ENCODE assay signal across 12 cellular contexts in the genomic region with DNA sequence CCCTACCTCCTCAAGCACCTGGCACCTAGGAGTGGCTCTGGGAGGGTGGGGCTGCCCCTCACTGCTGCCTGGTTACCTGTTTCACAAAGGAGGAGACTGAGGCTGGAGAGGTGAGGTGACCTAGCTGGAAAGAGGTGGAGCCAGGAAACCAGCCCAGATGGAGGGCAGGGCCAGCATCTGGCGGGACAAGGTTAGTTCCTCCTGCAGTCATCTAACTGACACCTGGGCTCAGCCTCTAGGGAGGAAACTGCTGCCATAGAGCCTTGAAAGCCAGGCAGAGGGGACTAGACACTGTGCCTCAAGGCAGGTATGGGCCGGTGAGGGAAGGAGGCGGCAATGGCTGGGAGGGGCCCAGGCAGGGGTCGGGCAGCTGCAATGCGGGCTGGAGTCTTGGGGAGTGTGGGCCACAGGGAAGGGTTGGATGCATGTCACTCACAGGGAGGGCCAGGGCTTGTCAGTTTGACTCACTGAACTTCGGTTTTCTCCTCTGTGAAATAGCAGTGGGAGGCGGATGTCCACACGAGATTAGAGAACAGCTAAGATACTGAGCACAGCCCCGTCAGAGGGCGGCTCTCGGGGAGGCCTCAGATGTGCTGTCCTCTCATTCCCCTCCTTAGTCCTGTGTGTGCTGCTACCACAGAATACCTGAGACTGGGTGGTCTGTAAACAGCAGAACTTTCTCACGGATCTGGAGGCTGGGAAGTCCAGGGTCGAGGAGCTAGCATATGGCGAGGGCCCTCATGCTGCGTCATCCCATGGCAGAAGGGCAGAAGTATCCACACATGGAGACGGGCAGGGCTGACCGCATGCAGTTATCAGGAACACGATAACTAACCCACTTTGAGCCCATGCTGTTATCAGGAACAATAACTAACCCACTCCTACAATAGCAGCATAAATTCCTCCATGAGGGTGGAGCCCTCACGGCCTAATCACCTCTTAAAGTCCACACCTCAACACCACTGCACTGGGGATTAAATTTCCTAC. TPM values are rescaled to one million over a fixed set of nuclear protein-coding genes. Genes with fewer than 3 reads are reported as not detected.
DNase-seq lines count a peak whose midpoint lies in the region; ATAC-seq and TF ChIP-seq lines count a peak whose summit lies in the region.
"Had no signal": no experiment of that assay in that cellular context is flagged by ENCODE, and none has a peak within 500 bp of the region (broad histone marks: within the 10 kb centered on the region; RNA-seq: fewer than 3 reads in every experiment).

No MANE protein-coding gene starts in this region.

- H3K4me1 ChIP-seq in Caco-2 (peaks cover 76% of the 10 kb centered on the region), body of pancreas (peaks cover 33% of the 10 kb centered on the region)

- H3K27me3 ChIP-seq in Caco-2 (replicated peaks; ENCODE audit: control insufficient read depth, insufficient read depth, low read length) (no peaks in the 10 kb centered on the region), body of pancreas (no peaks in the 10 kb centered on the region)
- H3K27me3 ChIP-seq: MG63 had no signal

- peak overlapping the region in 3 of 4 donors; percentile 11 to 51 (median 50) for H3K27ac ChIP-seq in body of pancreas
- H3K27ac ChIP-seq: VCaP had no signal

- ATAC-seq in body of pancreas = no peak
- peak; percentile 80 for ATAC-seq in naive B cell (ENCODE audit: low read depth in 2 of 2)
- ATAC-seq in GM21447 (IDR thresholded peaks at IDR 0.05; ENCODE audit: unreplicated experiment) = no peak

- H3K9me3 Mint-ChIP-seq in Caco-2 (ENCODE audit: unreplicated experiment) (no peaks in the 10 kb centered on the region), naive B cell (no peaks in the 10 kb centered on the region), nephron progenitor cell (no peaks in the 10 kb centered on the region)

- no peaks in the 10 kb centered on the region for H3K9me3 ChIP-seq in Caco-2
- no peaks in the 10 kb centered on the region for H3K9me3 ChIP-seq in body of pancreas
- H3K9me3 ChIP-seq: MG63 had no signal

- peak in 1 of 3 donors; percentile 9 for TF ChIP-seq POLR2A in body of pancreas (IDR thresholded peaks at IDR 0.05)

- H3K4me1 Mint-ChIP-seq in Caco-2 (ENCODE audit: low read depth, unreplicated experiment) = peaks cover 64% of the 10 kb centered on the region
- peaks cover 35 to 58% (median 35%) of the 10 kb centered on the region in 3 donors for H3K4me1 Mint-ChIP-seq in naive B cell
- H3K4me1 Mint-ChIP-seq in nephron progenitor cell = peaks cover 65% of the 10 kb centered on the region

- H3K4me3 Mint-ChIP-seq in Caco-2 (ENCODE audit: unreplicated experiment) (peak overlapping the region; percentile 92), naive B cell (peak overlapping the region in 6 of 8 donors; percentile 7 to 76 (median 59)), nephron progenitor cell (no peak overlapping the region)

- peak overlapping the region; percentile 36 for H3K4me3 ChIP-seq in Caco-2 (ENCODE audit: low read depth, low read length)
- H3K4me3 ChIP-seq in body of pancreas = no peak overlapping the region
- H3K4me3 ChIP-seq: MG63 had no signal

- H3K27ac Mint-ChIP-seq in Caco-2 (ENCODE audit: unreplicated experiment) = peak overlapping the region; percentile 98
- H3K27ac Mint-ChIP-seq in naive B cell = peak overlapping the region in 5 of 6 donors; percentile 20 to 87 (median 43)
- H3K27ac Mint-ChIP-seq in nephron progenitor cell = no peak overlapping the region

- H3K36me3 Mint-ChIP-seq in Caco-2 (ENCODE audit: insufficient read depth, unreplicated experiment) = peaks cover 7% of the 10 kb centered on the region
- no peaks in the 10 kb centered on the region for H3K36me3 Mint-ChIP-seq in naive B cell
- H3K36me3 Mint-ChIP-seq in nephron progenitor cell (ENCODE audit: low read depth) = no peaks in the 10 kb centered on the region

- intact Hi-C loops in Caco-2 (cut with micrococcal nuclease; ENCODE audit: unreplicated experiment) (loop anchor here (5.0 kb wide), 1 partner anchor 524 kb away; no protein-coding TSS in a partner anchor), body of pancreas (cut with DNase I) (no loop called here)

- no peaks in the 10 kb centered on the region for H3K27me3 Mint-ChIP-seq in Caco-2 (ENCODE audit: insufficient read depth, unreplicated experiment)
- no peaks in the 10 kb centered on the region for H3K27me3 Mint-ChIP-seq in naive B cell
- peaks cover 3% of the 10 kb centered on the region for H3K27me3 Mint-ChIP-seq in nephron progenitor cell (ENCODE audit: low read depth, poor library complexity)

- CTCF ChIA-PET in Caco-2 (lab: Charles Lee) = interaction anchor here (0.6 to 3.2 kb wide), 10 partner anchors 21 to 129 kb away, joined by 3 to 13 read pairs (median 3); a partner anchor contains a TSS

- 70 to 71% methylated on average over 19 of the region's 19 CpGs for WGBS in body of pancreas, 2 donors

- H3K36me3 ChIP-seq in Caco-2 (ENCODE audit: control insufficient read depth, insufficient read depth, low read length) (no peaks in the 10 kb centered on the region; the same call in none of the 2 replicates), body of pancreas (replicated peaks in 1 of 2; ENCODE audit: insufficient read depth in 1 of 2, low read depth in 2 of 2) (no peaks in the 10 kb centered on the region)
- H3K36me3 ChIP-seq: MG63 had no signal

- TSS peak; percentile 72 for BruUV-seq in Caco-2 (replicated peaks; lab: Mats Ljungman, UMichigan)

- POLR2A ChIA-PET in Caco-2 (lab: Charles Lee) = interaction anchor here (0.6 to 1.7 kb wide), 4 partner anchors 17 to 154 kb away, joined by 3 to 7 read pairs (median 3); a partner anchor contains a TSS

- no peak for TF ChIP-seq CTCF in Caco-2 (IDR thresholded peaks at IDR 0.05; ENCODE audit: insufficient read depth in 1 of 2, low read depth in 1 of 2, low read length in 1 of 2, severe bottlenecking in 1 of 2, unreplicated experiment in 1 of 2)
- TF ChIP-seq CTCF in body of pancreas (IDR thresholded peaks at IDR 0.05) = no peak
- no peak for TF ChIP-seq CTCF in nephron progenitor cell (IDR thresholded peaks at IDR 0.05)

- DNase-seq in Caco-2 (peak; percentile 57 to 82), LoVo (ENCODE audit: low spot score) (peak; percentile 12), body of pancreas (peak in 3 of 4 donors; percentile 41 to 53 (median 52)), naive B cell (peak; percentile 27), nephron progenitor cell (no peak), activated T-cell treated with anti-CD3 and anti-CD28 coated beads for 4 hours (no peak)
- no peak for DNase-seq in activated naive CD4-positive, alpha-beta T cell (lab: John Stamatoyannopoulos, UW)
- DNase-seq: dermis blood vessel endothelial cell, MG63, midbrain had no signal

RNA-seq across cellular contexts. Expression of a gene that starts 16.1 kb away (rescaled TPM):
- total RNA-seq in Caco-2 (2022) = 15.5 and 16.6 TPM in 2 replicates
- total RNA-seq in body of pancreas = 1 to 10 TPM in 1 of 2 donors, under 1 TPM in 1; 0.99 to 2.9 TPM
- polyA plus RNA-seq in naive B cell (ENCODE audit: low read depth in 6 of 6) = 1 to 10 TPM in 2 of 6 donors, under 1 TPM in 3, not detected in 1; 0.11 to 2.8 (median 0.45) TPM

RNA-seq across cellular contexts. Expression of a gene that starts 29.2 kb away (rescaled TPM):
- total RNA-seq in Caco-2 (2022) = 47.4 and 49.4 TPM in 2 replicates
- total RNA-seq in body of pancreas = 10 to 100 TPM in 1 of 2 donors, 1 to 10 TPM in 1; 9.1 to 14.8 TPM
- polyA plus RNA-seq in naive B cell (ENCODE audit: low read depth in 6 of 6) = 10 to 100 TPM in 5 of 6 donors, 1 to 10 TPM in 1; 8.7 to 29.8 (median 19.2) TPM

RNA-seq across cellular contexts. Expression of a gene that starts 47.5 kb away (rescaled TPM):
- 610 and 647 TPM in 2 replicates for total RNA-seq in Caco-2 (2022)
- 100 to 1,000 TPM; 262 to 356 TPM for total RNA-seq in body of pancreas
- polyA plus RNA-seq in naive B cell (ENCODE audit: low read depth in 6 of 6) = 100 to 1,000 TPM in 2 of 6 donors, 10 to 100 TPM in 4; 74.9 to 159 (median 98.9) TPM

RNA-seq across cellular contexts. Expression of a gene that starts 59.7 kb away (rescaled TPM):
- total RNA-seq in Caco-2 (2022) = 85.8 and 88.0 TPM in 2 replicates
- 100 to 1,000 TPM in 1 of 2 donors, 10 to 100 TPM in 1; 87.2 to 141 TPM for total RNA-seq in body of pancreas
- 100 to 1,000 TPM in 1 of 6 donors, 10 to 100 TPM in 5; 73.8 to 114 (median 93.2) TPM for polyA plus RNA-seq in naive B cell (ENCODE audit: low read depth in 6 of 6)

Comparison
In these comparisons a context has a peak if more than half of its experiments do, and no peak if none do; other contexts are left out.
1. DNase-seq: peak in Caco-2 (2 of 2), LoVo (single experiment), body of pancreas (3 of 4) and naive B cell (single experiment); none in nephron progenitor cell (single experiment), activated T-cell treated with anti-CD3 and anti-CD28 coated beads for 4 hours (single experiment) and activated naive CD4-positive, alpha-beta T cell (0 of 4).
2. ATAC-seq: peak in naive B cell (2 of 2); none in body of pancreas (single experiment) and GM21447 (single experiment).